In genomic region chr11:6843670-6844069, GRCh38 we compare ENCODE assay signal across 1 cellular context.
TF ChIP-seq lines count a peak whose summit lies in the region.

No MANE protein-coding gene starts in this region.

TF ChIP-seq in H1, 55 proteins besides CTCF, POLR2A, EP300 and RAD21:
- TF ChIP-seq PHF8 (conservative IDR thresholded peaks at IDR 0.05; ENCODE audit: low read depth, low read length) (no peak), MAFK (IDR thresholded peaks at IDR 0.05; ENCODE audit: low read depth, low read length) (0 out of 2 replicates have a peak, but pooled peaks have one; percentile 9), JUND (IDR thresholded peaks at IDR 0.05; ENCODE audit: low read length) (no peak), YY1 (IDR thresholded peaks at IDR 0.05; ENCODE audit: low read depth, low read length) (0 out of 2 replicates have a peak, but pooled peaks have one; percentile 51)
